7 cellular contexts compared by ENCODE assay signal in the genomic region with DNA sequence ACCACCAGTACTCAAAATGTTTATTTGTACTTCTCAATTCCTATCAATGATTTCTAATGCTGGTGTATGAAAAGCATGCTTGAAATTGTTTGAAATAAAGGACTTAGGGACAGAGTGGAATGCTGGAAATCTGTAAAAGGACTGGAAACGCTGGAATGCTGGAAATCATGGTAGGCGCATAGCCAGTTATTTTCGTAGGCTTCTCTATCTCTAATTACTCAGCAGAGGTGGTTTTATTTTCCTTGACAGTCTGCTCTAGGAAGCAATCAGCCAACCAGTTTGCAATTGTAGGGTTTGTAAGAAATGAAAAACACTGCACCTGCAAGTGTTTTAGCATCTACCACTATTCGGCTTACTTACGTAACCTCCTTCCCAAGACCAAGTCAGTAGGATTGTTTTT. TPM values are rescaled to one million over a fixed set of nuclear protein-coding genes. Genes with fewer than 3 reads are reported as not detected.
DNase-seq lines count a peak whose midpoint lies in the region; ATAC-seq and TF ChIP-seq lines count a peak whose summit lies in the region.

No MANE protein-coding gene starts in this region.

- intact Hi-C loops in lower lobe of right lung (cut with DNase I): no loop called here

- H3K27me3 ChIP-seq in lower lobe of right lung (ENCODE audit: low read depth): no peaks in the 10 kb centered on the region

- peaks cover 11% of the 10 kb centered on the region for H3K36me3 ChIP-seq in lower lobe of right lung

- H3K27ac ChIP-seq in lower lobe of right lung: peak overlapping the region; percentile 87

- in situ Hi-C loops in astrocyte of the cerebellum (cut with HindIII; ENCODE audit: low sequenced_read_pairs): no loop called here

- ATAC-seq in GM19328 (IDR thresholded peaks at IDR 0.05; ENCODE audit: unreplicated experiment) (peak; percentile 2), HG03342 (IDR thresholded peaks at IDR 0.05; ENCODE audit: unreplicated experiment) (peak; percentile 1), lower lobe of right lung (peak in 1 of 2 donors; percentile 27)

- TF ChIP-seq CTCF in astrocyte of the cerebellum (IDR thresholded peaks at IDR 0.05; ENCODE audit: low read depth, low read length, missing control alignments) (no peak), lower lobe of right lung (IDR thresholded peaks at IDR 0.05) (no peak)

- H3K4me3 ChIP-seq in astrocyte of the cerebellum (ENCODE audit: low read depth, low read length): peak overlapping the region; percentile 98
- peak overlapping the region; percentile 65 for H3K4me3 ChIP-seq in lower lobe of right lung

- H3K4me1 ChIP-seq in lower lobe of right lung: peaks cover 42% of the 10 kb centered on the region

- DNase-seq in astrocyte of the cerebellum (ENCODE audit: low read depth) (no peak), lower lobe of right lung (no peak), NCI-H345 (lab: John Stamatoyannopoulos, UW) (no peak), NCI-H2107 (lab: John Stamatoyannopoulos, UW) (no peak)
- DNase-seq in activated CD8-positive, alpha-beta memory T cell treated with anti-CD3 and anti-CD28 coated beads, Interleukin-2, amount 50 U/mL, for 4 hours: no peak

- no peaks in the 10 kb centered on the region for H3K9me3 ChIP-seq in lower lobe of right lung

RNA-seq across cellular contexts. Expression of gene LIN7C, which starts 0.8 kb away (rescaled TPM):
- 33.6 TPM for total RNA-seq in lower lobe of right lung

RNA-seq across cellular contexts. Expression of gene LGR4, which starts 33.2 kb away (rescaled TPM):
- total RNA-seq in lower lobe of right lung: 7.5 TPM
